Comparison of ENCODE assay signal across 17 cellular contexts in the genomic region with DNA sequence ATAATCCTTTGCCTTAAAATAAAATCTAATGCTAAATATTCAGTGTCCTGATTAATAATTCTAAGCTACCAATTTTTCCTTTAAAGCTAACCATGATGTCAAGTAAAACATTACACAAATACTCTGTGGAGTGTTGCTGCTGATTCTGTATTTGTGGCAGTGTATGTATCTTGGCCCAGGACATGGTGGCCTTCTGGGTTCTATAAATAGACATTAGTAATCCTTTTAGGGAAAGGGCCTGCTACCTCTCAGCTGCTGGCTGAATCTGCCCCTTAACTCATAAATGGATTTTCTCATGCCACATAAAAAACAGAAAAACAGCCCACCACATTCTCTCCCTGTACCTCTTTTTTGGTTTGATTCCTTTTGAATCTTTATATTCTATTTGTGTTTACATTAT. TPM values are rescaled to one million over a fixed set of nuclear protein-coding genes. Genes with fewer than 3 reads are reported as not detected.
DNase-seq lines count a peak whose midpoint lies in the region; ATAC-seq, FAIRE-seq and TF ChIP-seq lines count a peak whose summit lies in the region.
"Had no signal": no experiment of that assay in that cellular context is flagged by ENCODE, and none has a peak within 500 bp of the region (broad histone marks: within the 10 kb centered on the region; RNA-seq: fewer than 3 reads in every experiment).

No MANE protein-coding gene starts in this region.

- H3K4me1 Mint-ChIP-seq in chondrocyte (ENCODE audit: low read depth), result peaks cover 7% of the 10 kb centered on the region

- CTCF ChIA-PET in A549 (lab: Yijun Ruan, JAX), result interaction anchor here (0.9 kb wide), 2 partner anchors 14 to 491 kb away, joined by 3 to 5 read pairs; no protein-coding TSS in a partner anchor

- TF ChIP-seq POLR2A in A549 (IDR thresholded peaks at IDR 0.05; ENCODE audit: low read length) (no peak), Peyer's patch (IDR thresholded peaks at IDR 0.05) (no peak)

- H3K27ac ChIP-seq in A549 (no peak overlapping the region), muscle layer of duodenum (ENCODE audit: low read length) (peak overlapping the region; percentile 86), lower lobe of right lung (no peak overlapping the region), Peyer's patch (peak overlapping the region in 2 of 4 donors; percentile 92 to 94)
- H3K27ac ChIP-seq: WERI-Rb-1 had no signal

- H3K36me3 ChIP-seq in muscle layer of duodenum (ENCODE audit: control insufficient read depth in 1 of 2, insufficient read depth in 2 of 2, low read length in 2 of 2) (no peaks in the 10 kb centered on the region), lower lobe of right lung (no peaks in the 10 kb centered on the region), Peyer's patch (no peaks in the 10 kb centered on the region)
- H3K36me3 ChIP-seq: MG63, WERI-Rb-1 had no signal

- FAIRE-seq in A549 (lab: Jason Lieb, UNC), result peak; percentile 65

- no peak overlapping the region for H3K4me3 ChIP-seq in A549
- H3K4me3 ChIP-seq in muscle layer of duodenum (ENCODE audit: low read depth in 1 of 2, low read length in 2 of 2), result no peak overlapping the region
- H3K4me3 ChIP-seq in lower lobe of right lung, result no peak overlapping the region
- no peak overlapping the region for H3K4me3 ChIP-seq in Peyer's patch

- TF ChIP-seq RAD21 in A549 (conservative IDR thresholded peaks at IDR 0.05 in 1 of 2, IDR thresholded peaks at IDR 0.05 in 1 of 2), result no peak

- no peak for TF ChIP-seq EP300 in A549 (IDR thresholded peaks at IDR 0.05)

- no peak for TF ChIP-seq CTCF in A549 (IDR thresholded peaks at IDR 0.05)
- no peak for TF ChIP-seq CTCF in chondrocyte (IDR thresholded peaks at IDR 0.05)
- TF ChIP-seq CTCF in lower lobe of right lung (IDR thresholded peaks at IDR 0.05), result no peak
- TF ChIP-seq CTCF in Peyer's patch (IDR thresholded peaks at IDR 0.05), result no peak

- H3K4me3 Mint-ChIP-seq in chondrocyte (ENCODE audit: unreplicated experiment), result no peak overlapping the region

- H3K9me3 Mint-ChIP-seq in chondrocyte (ENCODE audit: low read depth), result no peaks in the 10 kb centered on the region
- H3K9me3 Mint-ChIP-seq: effector memory CD8-positive, alpha-beta T cell had no signal

- DNase-seq in A549 (ENCODE audit: low read depth in 1 of 2, low spot score in 1 of 2) (no peak), NCI-H2227 (lab: John Stamatoyannopoulos, UW; ENCODE audit: unreplicated experiment) (peak; percentile 6), chondrocyte (ENCODE audit: low spot score) (no peak), lower lobe of right lung (no peak), NCI-H1105 (lab: John Stamatoyannopoulos, UW) (no peak), Peyer's patch (no peak)
- DNase-seq: activated CD8-positive, alpha-beta memory T cell treated with anti-CD3 and anti-CD28 coated beads, Interleukin-2, amount 50 U/mL, for 48 hours; effector memory CD8-positive, alpha-beta T cell; MG63; NCI-H510A treated with DMSO at 0.1 percent for 48 hours; stimulated activated CD4-positive, alpha-beta T cell treated with anti-CD3 and anti-CD28 coated beads, Interleukin-2, amount 100 ng/mL, for 24 hours; stimulated activated naive CD4-positive, alpha-beta T cell; WERI-Rb-1 had no signal

- H3K4me2 ChIP-seq in A549, result no peak overlapping the region

- intact Hi-C loops in lower lobe of right lung (cut with DNase I), result no loop called here

- no peaks in the 10 kb centered on the region for H3K36me3 Mint-ChIP-seq in chondrocyte (ENCODE audit: low read depth)

- ATAC-seq in A549 (no peak), GM18873 (IDR thresholded peaks at IDR 0.05; ENCODE audit: low FRiP score, unreplicated experiment) (no peak), lower lobe of right lung (no peak)
- ATAC-seq: effector memory CD8-positive, alpha-beta T cell; left lobe of liver had no signal

- H3K27me3 ChIP-seq in muscle layer of duodenum (ENCODE audit: low read depth, low read length) (no peaks in the 10 kb centered on the region), lower lobe of right lung (ENCODE audit: low read depth) (no peaks in the 10 kb centered on the region), Peyer's patch (no peaks in the 10 kb centered on the region)
- H3K27me3 ChIP-seq: MG63 had no signal

- H3K4me1 ChIP-seq in A549, result peaks cover 6% of the 10 kb centered on the region
- peaks cover 0 to 6% of the 10 kb centered on the region in 2 donors for H3K4me1 ChIP-seq in muscle layer of duodenum (ENCODE audit: control insufficient read depth in 1 of 2, insufficient read depth in 2 of 2, low read length in 2 of 2)
- no peaks in the 10 kb centered on the region for H3K4me1 ChIP-seq in lower lobe of right lung
- H3K4me1 ChIP-seq in Peyer's patch, result no peaks in the 10 kb centered on the region

- peaks cover 11% of the 10 kb centered on the region for H3K27me3 Mint-ChIP-seq in chondrocyte (ENCODE audit: low read depth)
- H3K27me3 Mint-ChIP-seq: effector memory CD8-positive, alpha-beta T cell had no signal

- H3K27ac Mint-ChIP-seq in chondrocyte (ENCODE audit: unreplicated experiment), result peak overlapping the region; percentile 63
- H3K27ac Mint-ChIP-seq: effector memory CD8-positive, alpha-beta T cell had no signal

- POLR2A ChIA-PET in A549 (lab: Yijun Ruan, JAX), result no interaction called here

- no peaks in the 10 kb centered on the region for H3K9me3 ChIP-seq in A549
- H3K9me3 ChIP-seq in muscle layer of duodenum (ENCODE audit: control insufficient read depth in 1 of 2, low read length in 2 of 2), result no peaks in the 10 kb centered on the region
- H3K9me3 ChIP-seq in lower lobe of right lung, result no peaks in the 10 kb centered on the region
- H3K9me3 ChIP-seq in Peyer's patch, result no peaks in the 10 kb centered on the region
- H3K9me3 ChIP-seq: MG63 had no signal

TF ChIP-seq in A549, 52 proteins besides CTCF, POLR2A, EP300 and RAD21:
- TF ChIP-seq HOXA7 (CRISPR knock-in tag; IDR thresholded peaks at IDR 0.05) (no peak), MAFK (IDR thresholded peaks at IDR 0.05; ENCODE audit: partially characterized antibody) (no peak), HEYL (CRISPR knock-in tag; IDR thresholded peaks at IDR 0.05) (no peak), KDM5A (IDR thresholded peaks at IDR 0.05) (no peak)

RNA-seq across cellular contexts. Expression of gene XK, which starts 1.2 kb away (rescaled TPM):
- polyA plus RNA-seq in A549 (2011; rRNA removed), result 1.1 and 1.2 TPM in 2 replicates
- polyA plus RNA-seq in A549 (2012; cell fraction: cytosol; rRNA removed), result 0.25 and 0.30 TPM in 2 replicates
- 0.17 and 0.21 TPM in 2 replicates for polyA plus RNA-seq in A549 (2012; cell fraction: nucleus; rRNA removed)
- 0.32 to 0.47 TPM (median 0.34 TPM) in 3 replicates for polyA plus RNA-seq in A549 (2017; fragmentation: RNase III; extraction: RNeasy Plus Mini Kit Qiagen cat#74134 plus additional on column Dnase treatment)
- polyA minus RNA-seq in A549 (2011; rRNA and poly(A)+ RNA removed), result 0.78 and 1.3 TPM in 2 replicates
- 0.07 TPM in 1 of 3 replicates, not detected in the others for total RNA-seq in chondrocyte
- total RNA-seq in lower lobe of right lung, result 2.2 TPM
- 10 to 100 TPM in 3 of 4 donors, 1 to 10 TPM in 1; 8.3 to 32.4 (median 27.3) TPM for total RNA-seq in Peyer's patch
- total RNA-seq: glomerular endothelial cell had no signal
